Comparison of ENCODE assay signal across 29 cellular contexts in the genomic region with DNA sequence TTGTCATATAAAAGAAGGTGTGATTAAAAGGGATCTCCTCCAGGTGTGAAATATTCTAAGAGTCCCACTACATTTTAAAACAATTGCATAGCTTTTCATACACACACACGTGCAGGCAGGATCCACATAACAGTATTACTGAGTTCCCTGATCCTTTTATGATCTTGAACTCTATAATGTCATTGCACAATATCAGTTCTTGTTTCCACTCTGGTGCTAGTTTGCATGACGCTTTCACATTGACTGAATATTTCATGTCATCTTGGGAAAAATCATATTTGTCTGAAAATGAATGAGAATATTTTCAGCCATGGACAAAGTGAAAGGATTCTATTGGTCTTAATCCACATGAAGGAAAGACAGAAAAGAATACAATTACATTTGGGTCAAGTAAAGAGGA.
"Had no signal": no experiment of that assay in that cellular context is flagged by ENCODE, and none has a peak within 500 bp of the region (broad histone marks: within the 10 kb centered on the region; RNA-seq: fewer than 3 reads in every experiment).

No MANE protein-coding gene starts in this region.

- H3K27me3 ChIP-seq: adrenal gland, body of pancreas, breast epithelium, SJCRH30 had no signal

- H3K36me3 ChIP-seq: adrenal gland, breast epithelium, SJCRH30 had no signal

- H3K4me3 ChIP-seq: adrenal gland, body of pancreas, breast epithelium, PC-9, SJCRH30, SK-N-MC had no signal

- H3K9ac ChIP-seq: KMS-11 had no signal

- DNase-seq: activated CD4-positive, alpha-beta T cell treated with anti-CD3 and anti-CD28 coated beads, Interleukin-2, amount 10 ng/mL, durations not matched to agents 7 days and 5 days; activated CD4-positive, alpha-beta T cell treated with anti-CD3 and anti-CD28 coated beads, Interleukin-2, amount 50 U/mL, for 48 hours; activated CD8-positive, alpha-beta T cell treated with anti-CD3 and anti-CD28 coated beads, Interleukin-2, amount 10 ng/mL, durations not matched to agents 7 days and 5 days; activated gamma-delta T cell treated with Interleukin-2 at 50 U/mL for 16 hours; activated naive CD4-positive, alpha-beta T cell treated with anti-CD3 and anti-CD28 coated beads for 36 hours; activated T-cell treated with anti-CD3 and anti-CD28 coated beads, Interleukin-2, amount 50 U/mL, for 24 hours; adrenal gland; body of pancreas; caudate nucleus; cerebellar nuclear complex; NCI-H1092 treated with DMSO at 0.1 percent for 48 hours; NCI-H1417; NCI-H146; NCI-H187; NCI-H2029 treated with DMSO at 0.1 percent for 48 hours; NCI-H2107; NCI-H2171; NCI-H510A; NCI-H526; NCI-H774; PC-9; SJCRH30; T1000 had no signal

- H3K4me2 ChIP-seq: KMS-11, PC-9 had no signal

- H2AFZ ChIP-seq: PC-9 had no signal

- H3K9me3 ChIP-seq: adrenal gland, body of pancreas, breast epithelium, SJCRH30 had no signal

- H3K4me1 ChIP-seq: adrenal gland, body of pancreas, breast epithelium, SJCRH30 had no signal

- H3K27ac ChIP-seq: adrenal gland, body of pancreas, breast epithelium, KMS-11, PC-9, RWPE1, SJCRH30, SK-N-MC had no signal

- ATAC-seq: activated CD8-positive, alpha-beta T cell treated with anti-CD3 and anti-CD28 coated beads, Interleukin-2, amount 10 ng/mL, durations not matched to agents 7 days and 5 days; activated naive CD4-positive, alpha-beta T cell treated with anti-CD3 and anti-CD28 coated beads, Interleukin-2, amount 50 U/mL, for 72 hours; body of pancreas; Right ventricle myocardium inferior had no signal
